Comparison of ENCODE assay signal across 30 cellular contexts in the genomic region with DNA sequence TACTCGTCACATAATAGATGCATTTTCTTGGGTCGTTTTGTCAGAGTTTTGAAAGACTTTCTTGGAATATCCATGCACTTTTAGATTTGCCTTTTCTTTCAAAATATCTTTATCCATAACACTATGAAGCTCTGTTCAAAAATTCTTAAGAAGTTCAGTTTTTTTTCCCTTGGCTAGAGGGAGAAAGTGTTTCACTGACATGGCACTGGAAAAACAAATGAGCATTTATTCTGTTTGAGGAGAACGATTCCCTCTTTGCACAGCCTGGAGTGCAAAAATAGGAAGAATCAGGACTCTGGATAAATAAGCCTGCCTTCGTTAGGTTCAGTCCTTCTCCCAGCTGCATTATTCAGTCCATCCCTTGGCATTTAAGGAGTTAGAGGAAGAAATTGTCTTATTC.
"Had no signal": no experiment of that assay in that cellular context is flagged by ENCODE, and none has a peak within 500 bp of the region (broad histone marks: within the 10 kb centered on the region; RNA-seq: fewer than 3 reads in every experiment).

No MANE protein-coding gene starts in this region.

- ATAC-seq: activated naive CD4-positive, alpha-beta T cell treated with anti-CD3 and anti-CD28 coated beads, Interleukin-2, amount 50 U/mL, for 72 hours; activated T-cell treated with anti-CD3 and anti-CD28 coated beads, Interleukin-2, amount 50 U/mL, for 72 hours; esophagus mucosa; gastrocnemius medialis; heart right ventricle; T-helper 17 cell; WTC11 had no signal

- H3K27me3 ChIP-seq: ascending aorta, breast epithelium, cardiac muscle cell, colonic mucosa, gastrocnemius medialis, heart right ventricle had no signal

- H3K9me3 ChIP-seq: ascending aorta, breast epithelium, colonic mucosa, gastrocnemius medialis had no signal

- H3K4me1 ChIP-seq: ascending aorta, breast epithelium, colonic mucosa, gastrocnemius medialis, heart right ventricle had no signal

- H3K36me3 ChIP-seq: ascending aorta, breast epithelium, cardiac muscle cell, colonic mucosa, gastrocnemius medialis, heart right ventricle had no signal

- H3K27ac ChIP-seq: ascending aorta, breast epithelium, cardiac muscle cell, colonic mucosa, gastrocnemius medialis, heart right ventricle, VCaP had no signal

- H3K4me3 ChIP-seq: ascending aorta, breast epithelium, cardiac muscle cell, colonic mucosa, gastrocnemius medialis, heart right ventricle had no signal

- DNase-seq: activated CD4-positive, alpha-beta memory T cell treated with anti-CD3 and anti-CD28 coated beads, Interleukin-2, amount 10 ng/mL, durations not matched to agents 7 days and 5 days; activated CD4-positive, alpha-beta T cell treated with anti-CD3 and anti-CD28 coated beads for 1 hour; activated CD4-positive, alpha-beta T cell treated with anti-CD3 and anti-CD28 coated beads for 4 hours; activated CD4-positive, alpha-beta T cell treated with anti-CD3 and anti-CD28 coated beads, Interleukin-2, amount 10 ng/mL, durations not matched to agents 7 days and 5 days; activated CD4-positive, alpha-beta T cell treated with anti-CD3 and anti-CD28 coated beads, Interleukin-2, amount 50 U/mL, for 4 hours; activated CD8-positive, alpha-beta memory T cell treated with anti-CD3 and anti-CD28 coated beads, Interleukin-2, amount 50 U/mL, for 48 hours; activated gamma-delta T cell; activated naive CD4-positive, alpha-beta T cell; activated naive CD4-positive, alpha-beta T cell treated with anti-CD3 and anti-CD28 coated beads, Interleukin-2, amount 10 ng/mL, durations not matched to agents 7 days and 5 days; activated naive CD8-positive, alpha-beta T cell treated with anti-CD3 and anti-CD28 coated beads, Interleukin-2, amount 10 ng/mL, durations not matched to agents 7 days and 5 days; activated T-cell treated with anti-CD3 and anti-CD28 coated beads for 4 hours; activated T-cell treated with anti-CD3 and anti-CD28 coated beads, Interleukin-2, amount 50 U/mL, for 24 hours; activated T-cell treated with anti-CD3 and anti-CD28 coated beads, Interleukin-2, amount 50 U/mL, for 72 hours; central memory CD4-positive, alpha-beta T cell; cerebellar nuclear complex; colonic mucosa; effector CD8-positive, alpha-beta T cell; foreskin fibroblast; gastrocnemius medialis; heart right ventricle; T-helper 1 cell; T-helper 17 cell; T1000 had no signal
